Comparison of ENCODE assay signal across 25 cellular contexts in the genomic region with DNA sequence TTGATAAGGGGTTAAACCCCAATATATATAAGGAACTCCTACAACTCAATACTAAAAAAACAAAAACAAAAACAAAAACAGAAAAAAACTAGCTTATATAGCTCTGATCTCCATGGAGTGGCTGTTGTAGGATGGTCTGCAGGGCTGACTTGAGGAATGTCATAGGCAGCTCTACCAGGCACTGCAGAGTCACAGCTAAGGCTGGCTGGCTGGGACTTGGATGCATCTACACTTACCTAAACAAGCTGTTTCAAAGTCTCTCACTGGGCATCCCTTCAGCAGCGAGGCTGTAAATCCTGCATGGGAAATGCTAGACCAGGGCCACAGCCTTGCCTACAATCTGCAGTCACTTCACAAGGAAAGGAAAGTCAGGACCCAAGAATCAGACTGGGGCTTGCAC.
"Had no signal": no experiment of that assay in that cellular context is flagged by ENCODE, and none has a peak within 500 bp of the region (broad histone marks: within the 10 kb centered on the region; RNA-seq: fewer than 3 reads in every experiment).

No MANE protein-coding gene starts in this region.

- H3K27ac Mint-ChIP-seq: activated B cell treated with CpG ODN at 0.5 μM for 24 hours; activated CD8-positive, alpha-beta T cell treated with anti-CD3 and anti-CD28 coated beads for 36 hours; activated naive CD8-positive, alpha-beta T cell treated with anti-CD3 and anti-CD28 coated beads, Interleukin-2, amount 10 ng/mL, durations not matched to agents 7 days and 5 days; activated T-helper 17 cell treated with anti-CD3 and anti-CD28 coated beads, Interleukin-2, amount 50 U/mL, for 72 hours; naive B cell; stimulated activated memory B cell treated with anti-CD40 and anti-IgM and Interleukin-4, amounts not matched to agents 10 μg/mL and 1 μg/mL and 100 μg/mL, for 72 hours had no signal

- H3K4me1 Mint-ChIP-seq: activated naive CD8-positive, alpha-beta T cell treated with anti-CD3 and anti-CD28 coated beads, Interleukin-2, amount 10 ng/mL, durations not matched to agents 7 days and 5 days; activated T-helper 17 cell treated with anti-CD3 and anti-CD28 coated beads, Interleukin-2, amount 50 U/mL, for 72 hours; naive B cell; stimulated activated memory B cell treated with anti-CD40 and anti-IgM and Interleukin-4, amounts not matched to agents 10 μg/mL and 1 μg/mL and 100 μg/mL, for 72 hours had no signal

- H3K27me3 ChIP-seq: body of pancreas, foreskin keratinocyte, left lung, neutrophil, pancreas, sigmoid colon, spleen, upper lobe of left lung had no signal

- H3K4me3 ChIP-seq: body of pancreas, dorsolateral prefrontal cortex, left lung, mucosa of descending colon, pancreas, sigmoid colon, spleen, thoracic aorta, upper lobe of left lung had no signal

- ATAC-seq: activated CD8-positive, alpha-beta T cell treated with anti-CD3 and anti-CD28 coated beads for 36 hours; body of pancreas; left lung; mucosa of descending colon; pancreas; stimulated activated memory B cell treated with anti-CD40 and anti-IgM and Interleukin-4, amounts not matched to agents 10 μg/mL and 1 μg/mL and 100 μg/mL, for 72 hours had no signal

- H3K4me1 ChIP-seq: body of pancreas, left lung, pancreas, spleen, upper lobe of left lung had no signal

- H3K9me3 ChIP-seq: neutrophil, pancreas, thoracic aorta had no signal

- H3K36me3 ChIP-seq: left lung, neutrophil, pancreas, sigmoid colon, spleen, thoracic aorta, upper lobe of left lung had no signal

- H3K27ac ChIP-seq: body of pancreas, dorsolateral prefrontal cortex, foreskin keratinocyte, left lung, neutrophil, pancreas, spleen, thoracic aorta, upper lobe of left lung had no signal

- DNase-seq: activated B cell treated with CpG ODN at 0.5 μM for 24 hours; activated CD4-positive, alpha-beta T cell treated with anti-CD3 and anti-CD28 coated beads for 4 hours; activated CD8-positive, alpha-beta T cell treated with anti-CD3 and anti-CD28 coated beads for 36 hours; activated naive CD4-positive, alpha-beta T cell; activated naive CD8-positive, alpha-beta T cell treated with anti-CD3 and anti-CD28 coated beads, Interleukin-2, amount 10 ng/mL, durations not matched to agents 7 days and 5 days; activated T-cell treated with anti-CD3 and anti-CD28 coated beads, Interleukin-2, amount 50 U/mL, for 1 hour; amygdala; body of pancreas; central memory CD4-positive, alpha-beta T cell; dorsolateral prefrontal cortex; hypothalamus; kidney; left lung; mucosa of descending colon; naive B cell; pancreas; sigmoid colon; spleen; stimulated activated CD4-positive, alpha-beta T cell treated with anti-CD3 and anti-CD28 coated beads, Interleukin-4, amount 100 ng/mL, for 4 hours; upper lobe of left lung had no signal

- H3K4me3 Mint-ChIP-seq: activated B cell treated with CpG ODN at 0.5 μM for 24 hours; activated CD8-positive, alpha-beta T cell treated with anti-CD3 and anti-CD28 coated beads for 36 hours; activated naive CD8-positive, alpha-beta T cell treated with anti-CD3 and anti-CD28 coated beads, Interleukin-2, amount 10 ng/mL, durations not matched to agents 7 days and 5 days; activated T-helper 17 cell treated with anti-CD3 and anti-CD28 coated beads, Interleukin-2, amount 50 U/mL, for 72 hours; naive B cell; stimulated activated memory B cell treated with anti-CD40 and anti-IgM and Interleukin-4, amounts not matched to agents 10 μg/mL and 1 μg/mL and 100 μg/mL, for 72 hours had no signal
